ENCODE assay signal across 1 cellular context in the genomic region with DNA sequence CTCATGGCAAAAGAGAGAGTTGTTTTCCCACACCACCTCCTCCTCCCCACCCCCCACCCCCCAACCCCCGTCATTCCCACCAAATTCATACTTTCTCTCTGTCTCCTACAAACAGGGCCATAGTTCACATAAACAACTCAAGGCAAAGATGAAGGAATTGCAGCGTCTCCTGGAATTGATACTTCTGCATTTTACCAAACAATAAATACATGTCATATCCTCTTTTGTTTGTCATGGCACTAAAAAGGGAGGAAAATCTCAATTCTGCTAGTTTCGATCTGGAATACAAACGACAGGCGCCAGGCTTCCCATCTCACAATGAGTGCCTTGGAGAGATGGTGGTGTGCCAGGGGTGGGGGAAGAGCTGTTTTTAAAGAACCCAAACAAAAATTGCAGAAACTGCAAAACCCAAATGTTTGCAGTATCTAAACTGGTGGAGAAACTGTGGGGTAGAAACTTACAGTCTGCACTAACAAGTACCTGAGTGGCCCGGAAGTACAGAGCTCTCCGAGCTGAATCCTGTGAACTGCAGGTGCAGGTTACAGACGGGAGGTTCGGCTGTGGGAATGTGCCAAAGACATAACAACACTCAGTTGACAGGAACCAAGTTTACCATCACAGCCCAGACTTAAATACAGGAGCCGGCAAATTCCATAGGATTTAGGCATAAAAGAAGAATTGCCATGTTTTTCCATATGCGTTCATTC.
TF ChIP-seq lines count a peak whose summit lies in the region.

No MANE protein-coding gene starts in this region.

TF ChIP-seq in HepG2, 621 proteins besides CTCF, POLR2A, EP300 and RAD21:
- TF ChIP-seq ELF1 (CRISPR knock-in tag; IDR thresholded peaks at IDR 0.05) (peak; percentile 61), HOXA7 (CRISPR knock-in tag; IDR thresholded peaks at IDR 0.05) (no peak), ONECUT2 (CRISPR knock-in tag; IDR thresholded peaks at IDR 0.05) (no peak), KAT8 (CRISPR knock-in tag; IDR thresholded peaks at IDR 0.05) (0 out of 2 replicates have a peak, but pooled peaks have one; percentile 24), PAXIP1 (CRISPR knock-in tag; conservative IDR thresholded peaks at IDR 0.05) (0 out of 2 replicates have a peak, but pooled peaks have one; percentile 23), SAP130 (CRISPR knock-in tag; IDR thresholded peaks at IDR 0.05; ENCODE audit: low read depth) (peak; percentile 17; the same call in 1 of the 2 replicates), HNRNPK (IDR thresholded peaks at IDR 0.05; ENCODE audit: low read depth, low read length, poor library complexity, severe bottlenecking) (peak; percentile 61), MEF2D (CRISPR knock-in tag; IDR thresholded peaks at IDR 0.05) (no peak), ZEB1 (IDR thresholded peaks at IDR 0.05; ENCODE audit: insufficient replicate concordance, low read depth) (peak; percentile 47), ETV5 (CRISPR knock-in tag; IDR thresholded peaks at IDR 0.05; ENCODE audit: borderline replicate concordance) (peak; percentile 59; the same call in 1 of the 2 replicates), TEAD3 (CRISPR knock-in tag; optimal IDR thresholded peaks at IDR 0.05; ENCODE audit: borderline replicate concordance) (peak; percentile 14), FOXA3 (CRISPR knock-in tag; IDR thresholded peaks at IDR 0.05) (no peak), GABPA (IDR thresholded peaks at IDR 0.05; ENCODE audit: low read depth, low read length) (no peak), GABPA (CRISPR knock-in tag; IDR thresholded peaks at IDR 0.05; ENCODE audit: low read depth) (0 out of 2 replicates have a peak, but pooled peaks have one; percentile 19)
